8 cellular contexts compared by ENCODE assay signal in genomic region chr1:66271904-66272254, GRCh38.
DNase-seq lines count a peak whose midpoint lies in the region; ATAC-seq and TF ChIP-seq lines count a peak whose summit lies in the region.

No MANE protein-coding gene starts in this region.

- no peaks in the 10 kb centered on the region for H3K36me3 Mint-ChIP-seq in T-cell

- DNase-seq in GM03348 (ENCODE audit: low spot score) (peak; percentile 52), T-cell (no peak), fibroblast of villous mesenchyme (ENCODE audit: low read depth) (peak; percentile 81), trophoblast cell (no peak), cerebellar nuclear complex (lab: John Stamatoyannopoulos, UW) (no peak), DMS53 (lab: John Stamatoyannopoulos, UW) (no peak)
- DNase-seq in effector CD4-positive, alpha-beta T cell: no peak

- TF ChIP-seq CTCF in fibroblast of villous mesenchyme (IDR thresholded peaks at IDR 0.05; ENCODE audit: insufficient read depth, low read depth, low read length): no peak

- H3K9ac ChIP-seq in trophoblast cell (ENCODE audit: low read length): no peak overlapping the region

- CTCF ChIA-PET in T-cell (lab: Charles Lee): interaction anchor here in 1 of 2 donors (0.6 to 4.1 kb wide), 2 partner anchors 51 to 173 kb away, joined by 5 to 20 read pairs; no protein-coding TSS in a partner anchor

- peak overlapping the region; percentile 22 for H4K91ac ChIP-seq in trophoblast cell (ENCODE audit: low read depth, low read length)

- no CpG with 5 or more reads among the region's 5 CpGs for WGBS in trophoblast cell (ENCODE audit: extremely low coverage, insufficient coverage, insufficient read length)

- H3K79me1 ChIP-seq in trophoblast cell (ENCODE audit: low read length): peaks cover 9% of the 10 kb centered on the region

- H3K4me3 ChIP-seq in fibroblast of villous mesenchyme (ENCODE audit: low read depth, low read length): no peak overlapping the region
- no peak overlapping the region for H3K4me3 ChIP-seq in trophoblast cell (ENCODE audit: low read depth, low read length)

- H3K27me3 Mint-ChIP-seq in T-cell: no peaks in the 10 kb centered on the region

- H2BK5ac ChIP-seq in trophoblast cell (ENCODE audit: low read depth, low read length, poor library complexity): peak overlapping the region; percentile 8

- peak overlapping the region; percentile 27 for H2BK12ac ChIP-seq in trophoblast cell (ENCODE audit: low read length)

- H3K4me1 ChIP-seq in trophoblast cell (ENCODE audit: control insufficient read depth in 1 of 2, insufficient read depth in 2 of 2, low read length in 2 of 2): peaks cover 5% of the 10 kb centered on the region in 2 experiments

- H3K4me1 Mint-ChIP-seq in T-cell: peaks cover 51 to 56% (median 52%) of the 10 kb centered on the region in 3 donors

- H3K9me3 ChIP-seq in trophoblast cell (ENCODE audit: insufficient read depth, low read depth, low read length): no peaks in the 10 kb centered on the region

- H2AFZ ChIP-seq in trophoblast cell (ENCODE audit: insufficient read depth, low read length, poor library complexity): peak overlapping the region; percentile 9

- H3K23ac ChIP-seq in trophoblast cell (ENCODE audit: low read length): no peak overlapping the region

- no peaks in the 10 kb centered on the region for H3K36me3 ChIP-seq in trophoblast cell (ENCODE audit: control insufficient read depth in 1 of 2, insufficient read depth in 2 of 2, low read length in 2 of 2)

- no peaks in the 10 kb centered on the region for H3K9me3 Mint-ChIP-seq in T-cell

- H3K4me3 Mint-ChIP-seq in T-cell: peak overlapping the region in 1 of 3 donors; percentile 1

- H3K79me2 ChIP-seq in trophoblast cell (ENCODE audit: control insufficient read depth, insufficient read depth, low read length, poor library complexity): no peaks in the 10 kb centered on the region

- no peaks in the 10 kb centered on the region for H3K27me3 ChIP-seq in trophoblast cell (ENCODE audit: insufficient read depth, low read length)

- no peak overlapping the region for H4K12ac ChIP-seq in trophoblast cell (ENCODE audit: low read depth, low read length)

- H2BK120ac ChIP-seq in trophoblast cell (ENCODE audit: insufficient read depth, low read length, poor library complexity): peak overlapping the region; percentile 37

- peak overlapping the region; percentile 31 for H4K8ac ChIP-seq in trophoblast cell (ENCODE audit: low read depth, low read length)

- H3K4ac ChIP-seq in trophoblast cell (ENCODE audit: low read depth, low read length): no peak overlapping the region

- no peak overlapping the region for H2AK5ac ChIP-seq in trophoblast cell (ENCODE audit: low read length)

- ATAC-seq in T-cell (replicated peaks in 1 of 4) (no peak), GM19324 (IDR thresholded peaks at IDR 0.05; ENCODE audit: low FRiP score, unreplicated experiment) (no peak)

- POLR2A ChIA-PET in T-cell (lab: Charles Lee): interaction anchor here in 1 of 2 donors (0.5 kb wide), 1 partner anchor 700 kb away, joined by 3 read pairs; no protein-coding TSS in a partner anchor

- peak overlapping the region; percentile 8 for H3K14ac ChIP-seq in trophoblast cell (ENCODE audit: low read length)

- H3K27ac Mint-ChIP-seq in T-cell: peak overlapping the region; percentile 61 to 87

- H3K4me2 ChIP-seq in trophoblast cell (ENCODE audit: low read length): no peak overlapping the region

- peak overlapping the region; percentile 4 for H3K18ac ChIP-seq in trophoblast cell (ENCODE audit: low read length)

- peak overlapping the region; percentile 53 for H3K27ac ChIP-seq in trophoblast cell (ENCODE audit: low read depth, low read length)

Comparison
In these comparisons a context has a peak if more than half of its experiments do, and no peak if none do; other contexts are left out.
1. DNase-seq: peak in GM03348 (single experiment) and fibroblast of villous mesenchyme (single experiment); none in T-cell (0 of 34), trophoblast cell (0 of 2), cerebellar nuclear complex (0 of 2), DMS53 (single experiment) and effector CD4-positive, alpha-beta T cell (single experiment).